In the genomic region with DNA sequence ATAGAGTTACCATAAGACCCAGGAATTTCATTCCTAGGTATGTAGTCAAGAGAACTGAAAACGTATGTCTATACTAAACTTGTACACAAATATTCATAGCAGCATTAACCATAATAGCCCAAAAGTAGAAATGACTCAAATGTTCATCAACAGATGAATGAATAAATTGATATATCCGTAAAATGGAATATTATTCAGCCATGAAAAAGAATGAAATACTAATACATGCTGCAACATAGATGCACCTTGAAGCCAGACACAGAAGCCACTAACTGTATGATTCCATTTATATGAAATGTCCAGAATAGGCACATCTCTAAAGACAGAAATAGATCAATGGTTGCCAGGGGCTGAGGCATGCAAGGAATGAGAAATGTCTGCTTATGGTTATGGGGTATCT, we compare ENCODE assay signal across 18 cellular contexts.
DNase-seq lines count a peak whose midpoint lies in the region; ATAC-seq, FAIRE-seq and TF ChIP-seq lines count a peak whose summit lies in the region.
"Had no signal": no experiment of that assay in that cellular context is flagged by ENCODE, and none has a peak within 500 bp of the region (broad histone marks: within the 10 kb centered on the region; RNA-seq: fewer than 3 reads in every experiment).

No MANE protein-coding gene starts in this region.

- H3K27ac ChIP-seq in A549 (peak overlapping the region; percentile 82 to 89), PC-9 (peak overlapping the region; percentile 72), body of pancreas (peak overlapping the region in 3 of 4 donors; percentile 11 to 74 (median 61)), smooth muscle cell (ENCODE audit: low read depth) (no peak overlapping the region)
- H3K27ac ChIP-seq: BLaER1, HL-60 had no signal

- BruUV-seq in PC-9 (replicated peaks; lab: Mats Ljungman, UMichigan): no TSS peak

- CTCF ChIA-PET in A549 (lab: Yijun Ruan, JAX): interaction anchor here (1.7 kb wide), 1 partner anchor 52 kb away, joined by 10 read pairs; no protein-coding TSS in a partner anchor
- CTCF ChIA-PET in PC-9 (lab: Charles Lee): no interaction called here

- H3K9me3 Mint-ChIP-seq in type B pancreatic cell: peaks cover 4% of the 10 kb centered on the region

- WGBS in A549 (ENCODE audit: missing lambda C conversion rate): 81% methylated on average over 2 of the region's 2 CpGs
- 66 to 72% methylated on average over 2 of the region's 2 CpGs for WGBS in body of pancreas, 2 donors
- 86% methylated on average over 2 of the region's 2 CpGs for WGBS in smooth muscle cell (ENCODE audit: low lambda C conversion rate)

- H3K27me3 Mint-ChIP-seq in type B pancreatic cell: no peaks in the 10 kb centered on the region

- H3K36me3 ChIP-seq in PC-9 (ENCODE audit: low read depth) (no peaks in the 10 kb centered on the region), body of pancreas (replicated peaks in 1 of 2; ENCODE audit: insufficient read depth in 1 of 2, low read depth in 2 of 2) (no peaks in the 10 kb centered on the region), smooth muscle cell (ENCODE audit: low read depth) (no peaks in the 10 kb centered on the region)
- H3K36me3 ChIP-seq: BLaER1, HAP-1 had no signal

- H4K20me1 ChIP-seq in PC-9 (ENCODE audit: insufficient read depth) (no peaks in the 10 kb centered on the region), smooth muscle cell (ENCODE audit: low read depth) (no peaks in the 10 kb centered on the region)
- H4K20me1 ChIP-seq: BLaER1 had no signal

- H3K27me3 ChIP-seq in PC-9 (ENCODE audit: insufficient read depth, low read depth): no peaks in the 10 kb centered on the region
- H3K27me3 ChIP-seq in body of pancreas: no peaks in the 10 kb centered on the region
- no peaks in the 10 kb centered on the region for H3K27me3 ChIP-seq in smooth muscle cell (ENCODE audit: low read depth)
- H3K27me3 ChIP-seq: BLaER1 had no signal

- no peak overlapping the region for H2AFZ ChIP-seq in PC-9
- no peak overlapping the region for H2AFZ ChIP-seq in smooth muscle cell (ENCODE audit: low read depth)
- H2AFZ ChIP-seq: GM23248 had no signal

- no peak for TF ChIP-seq EP300 in A549 (IDR thresholded peaks at IDR 0.05)

- TF ChIP-seq POLR2A in A549 (IDR thresholded peaks at IDR 0.05; ENCODE audit: low read length) (no peak), body of pancreas (IDR thresholded peaks at IDR 0.05) (no peak)

- H3K4me3 ChIP-seq in A549 (no peak overlapping the region), PC-9 (no peak overlapping the region), body of pancreas (no peak overlapping the region), smooth muscle cell (no peak overlapping the region)
- H3K4me3 ChIP-seq: BLaER1, GM23248, HAP-1 had no signal

- peak; percentile 65 for FAIRE-seq in A549 (lab: Jason Lieb, UNC)
- FAIRE-seq: GM12891, GM19239 had no signal

- H3K9me3 ChIP-seq in A549 (peaks cover 19% of the 10 kb centered on the region; the same call in 2 of the 3 replicates), PC-9 (ENCODE audit: insufficient read depth, low read depth) (peaks cover 11% of the 10 kb centered on the region), body of pancreas (peaks cover 0 to 8% (median 0%) of the 10 kb centered on the region in 3 donors), smooth muscle cell (replicated peaks; ENCODE audit: low read depth) (no peaks in the 10 kb centered on the region)
- H3K9me3 ChIP-seq: HAP-1 had no signal

- H3K27ac Mint-ChIP-seq in type B pancreatic cell: peak overlapping the region; percentile 4
- H3K27ac Mint-ChIP-seq: CD14-positive monocyte; CD4-positive, alpha-beta memory T cell had no signal

- no peaks in the 10 kb centered on the region for H3K36me3 Mint-ChIP-seq in type B pancreatic cell
- H3K36me3 Mint-ChIP-seq: CD14-positive monocyte had no signal

- H3K79me2 ChIP-seq in PC-9 (ENCODE audit: low read depth) (no peaks in the 10 kb centered on the region), smooth muscle cell (ENCODE audit: low read depth) (no peaks in the 10 kb centered on the region)

- DNase-seq in A549 (ENCODE audit: low read depth in 1 of 2, low spot score in 1 of 2) (no peak), PC-9 (no peak), body of pancreas (no peak), type B pancreatic cell (ENCODE audit: extremely low spot score, unreplicated experiment) (no peak), smooth muscle cell (lab: John Stamatoyannopoulos, UW; ENCODE audit: unreplicated experiment) (no peak), SK-N-DZ (ENCODE audit: low spot score) (no peak)
- DNase-seq: CD4-positive, alpha-beta memory T cell; DMS 273 treated with DMSO at 0.1 percent for 48 hours; DND-41; EL; GM23248 had no signal

- intact Hi-C loops in PC-9 (cut with micrococcal nuclease; ENCODE audit: unreplicated experiment): no loop called here
- intact Hi-C loops in body of pancreas (cut with DNase I): no loop called here

- H3K4me1 Mint-ChIP-seq in type B pancreatic cell (ENCODE audit: unreplicated experiment): peaks cover 18% of the 10 kb centered on the region
- H3K4me1 Mint-ChIP-seq: CD4-positive, alpha-beta memory T cell had no signal

- H3K9ac ChIP-seq in smooth muscle cell (ENCODE audit: low read depth): no peak overlapping the region
- H3K9ac ChIP-seq: BLaER1, GM23248 had no signal

- no peak overlapping the region for H3K4me2 ChIP-seq in A549
- no peak overlapping the region for H3K4me2 ChIP-seq in PC-9
- no peak overlapping the region for H3K4me2 ChIP-seq in smooth muscle cell
- H3K4me2 ChIP-seq: BLaER1 had no signal

- no peaks in the 10 kb centered on the region for H3K9me2 ChIP-seq in PC-9 (ENCODE audit: insufficient read depth)

- ATAC-seq in A549 (no peak), body of pancreas (no peak), HG02973 (IDR thresholded peaks at IDR 0.05; ENCODE audit: unreplicated experiment) (no peak)

- no peak for TF ChIP-seq RAD21 in A549 (conservative IDR thresholded peaks at IDR 0.05 in 1 of 2, IDR thresholded peaks at IDR 0.05 in 1 of 2)

- H3K4me3 Mint-ChIP-seq in type B pancreatic cell: no peak overlapping the region
- H3K4me3 Mint-ChIP-seq: CD14-positive monocyte; CD4-positive, alpha-beta memory T cell had no signal

- H3F3A ChIP-seq in PC-9 (ENCODE audit: insufficient read depth, low read depth) (peaks cover 43% of the 10 kb centered on the region), smooth muscle cell (ENCODE audit: low read depth) (no peaks in the 10 kb centered on the region)

- H3K4me1 ChIP-seq in A549: peaks cover 64% of the 10 kb centered on the region
- H3K4me1 ChIP-seq in PC-9 (replicated peaks; ENCODE audit: insufficient read depth): peaks cover 43% of the 10 kb centered on the region
- peaks cover 24% of the 10 kb centered on the region for H3K4me1 ChIP-seq in body of pancreas
- H3K4me1 ChIP-seq in smooth muscle cell (ENCODE audit: low read depth): no peaks in the 10 kb centered on the region
- H3K4me1 ChIP-seq: BLaER1, HAP-1 had no signal

- POLR2A ChIA-PET in A549 (lab: Yijun Ruan, JAX): interaction anchor here (1.7 kb wide), 1 partner anchor 16 kb away, joined by 10 read pairs; no protein-coding TSS in a partner anchor
- POLR2A ChIA-PET in PC-9 (lab: Charles Lee; ENCODE audit: unreplicated experiment): no interaction called here

- TF ChIP-seq CTCF in A549 (IDR thresholded peaks at IDR 0.05): no peak
- TF ChIP-seq CTCF in PC-9 (conservative IDR thresholded peaks at IDR 0.05): no peak
- TF ChIP-seq CTCF in body of pancreas (IDR thresholded peaks at IDR 0.05): no peak
- no peak for TF ChIP-seq CTCF in type B pancreatic cell (conservative IDR thresholded peaks at IDR 0.05)
- TF ChIP-seq CTCF in smooth muscle cell (IDR thresholded peaks at IDR 0.05; ENCODE audit: borderline replicate concordance, insufficient read depth, poor library complexity, severe bottlenecking): no peak

TF ChIP-seq in A549, 52 proteins besides CTCF, POLR2A, EP300 and RAD21:
- TF ChIP-seq ZFP36 (IDR thresholded peaks at IDR 0.05; ENCODE audit: borderline replicate concordance, partially characterized antibody): no peak
- no peak for TF ChIP-seq HDAC2 (IDR thresholded peaks at IDR 0.05)
- no peak for TF ChIP-seq CHD4 (IDR thresholded peaks at IDR 0.05; ENCODE audit: borderline replicate concordance)
- no peak for TF ChIP-seq KDM5A (IDR thresholded peaks at IDR 0.05)
- TF ChIP-seq NFE2L2 (conservative IDR thresholded peaks at IDR 0.05; ENCODE audit: low read length): no peak
- no peak for TF ChIP-seq TFCP2L1 (CRISPR knock-in tag; IDR thresholded peaks at IDR 0.05)
- TF ChIP-seq, protein P1, sequence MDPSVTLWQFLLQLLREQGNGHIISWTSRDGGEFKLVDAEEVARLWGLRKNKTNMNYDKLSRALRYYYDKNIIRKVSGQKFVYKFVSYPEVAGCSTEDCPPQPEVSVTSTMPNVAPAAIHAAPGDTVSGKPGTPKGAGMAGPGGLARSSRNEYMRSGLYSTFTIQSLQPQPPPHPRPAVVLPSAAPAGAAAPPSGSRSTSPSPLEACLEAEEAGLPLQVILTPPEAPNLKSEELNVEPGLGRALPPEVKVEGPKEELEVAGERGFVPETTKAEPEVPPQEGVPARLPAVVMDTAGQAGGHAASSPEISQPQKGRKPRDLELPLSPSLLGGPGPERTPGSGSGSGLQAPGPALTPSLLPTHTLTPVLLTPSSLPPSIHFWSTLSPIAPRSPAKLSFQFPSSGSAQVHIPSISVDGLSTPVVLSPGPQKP (IDR thresholded peaks at IDR 0.05; ENCODE audit: low read depth, low read length): no peak
- TF ChIP-seq MYC (IDR thresholded peaks at IDR 0.05; ENCODE audit: borderline replicate concordance, low read length): no peak
- no peak for TF ChIP-seq PHF8 (IDR thresholded peaks at IDR 0.05; ENCODE audit: borderline replicate concordance, low read depth)
- TF ChIP-seq MAFK (IDR thresholded peaks at IDR 0.05; ENCODE audit: partially characterized antibody): no peak
- no peak for TF ChIP-seq CEBPB (IDR thresholded peaks at IDR 0.05)
- no peak for TF ChIP-seq JUNB (IDR thresholded peaks at IDR 0.05)
- no peak for TF ChIP-seq TP53 (CRISPR knock-in tag; IDR thresholded peaks at IDR 0.05)
- TF ChIP-seq CHD2 (IDR thresholded peaks at IDR 0.05; ENCODE audit: low read length, partially characterized antibody): no peak
- TF ChIP-seq ZNF302 (CRISPR knock-in tag; IDR thresholded peaks at IDR 0.05): no peak
- TF ChIP-seq SMC3 (IDR thresholded peaks at IDR 0.05): no peak
- TF ChIP-seq EHMT2 (IDR thresholded peaks at IDR 0.05; ENCODE audit: low read depth): no peak
- TF ChIP-seq HOXA7 (CRISPR knock-in tag; IDR thresholded peaks at IDR 0.05): no peak
